In the genomic region with DNA sequence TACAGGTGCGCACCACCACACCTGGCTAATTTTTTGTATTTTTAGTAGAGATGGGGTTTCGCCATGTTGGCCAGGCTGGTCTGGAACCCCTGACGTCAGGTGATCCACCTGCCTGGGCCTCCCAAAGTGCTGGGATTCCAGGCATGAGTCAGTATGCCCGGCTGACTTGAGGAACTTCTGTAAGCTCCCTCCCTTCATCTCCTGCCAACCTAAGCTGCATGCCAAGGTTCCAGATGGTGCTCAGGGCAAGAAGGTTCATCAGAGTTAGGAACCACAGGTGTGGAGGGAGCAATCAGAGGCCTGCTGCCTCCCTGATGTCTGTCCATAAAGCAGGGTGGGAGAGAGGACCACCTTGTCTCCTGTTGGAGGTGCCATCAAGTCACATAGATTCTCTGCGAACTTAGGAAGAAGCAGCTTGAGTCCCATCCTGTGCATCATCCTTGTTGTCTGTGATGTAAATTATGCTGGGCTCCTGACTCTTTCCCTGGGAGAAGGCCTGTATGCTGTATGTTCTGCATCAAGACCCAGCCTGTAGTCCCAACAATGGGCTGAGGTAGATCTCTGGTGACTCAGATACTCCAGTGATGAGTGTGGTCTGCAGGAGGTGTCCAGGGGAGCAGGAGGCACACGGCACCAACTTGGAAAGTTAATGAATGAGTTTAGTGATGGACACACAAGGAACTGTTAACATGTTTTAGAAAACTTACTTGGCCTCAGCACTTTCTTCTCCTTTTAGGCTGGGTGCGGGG, we compare ENCODE assay signal across 23 cellular contexts. TPM values are rescaled to one million over a fixed set of nuclear protein-coding genes. Genes with fewer than 3 reads are reported as not detected.
"Had no signal": no experiment of that assay in that cellular context is flagged by ENCODE, and none has a peak within 500 bp of the region (broad histone marks: within the 10 kb centered on the region; RNA-seq: fewer than 3 reads in every experiment).

No MANE protein-coding gene starts in this region.

- H3K4me3 ChIP-seq: esophagus muscularis mucosa, right atrium auricular region, skin epidermis, tibial nerve, vagina had no signal

- H3K36me3 ChIP-seq: esophagus muscularis mucosa, right atrium auricular region, tibial nerve, vagina had no signal

- H3K27ac Mint-ChIP-seq: activated CD8-positive, alpha-beta T cell treated with anti-CD3 and anti-CD28 coated beads, Interleukin-2, amount 10 ng/mL, durations not matched to agents 7 days and 5 days; activated naive CD8-positive, alpha-beta T cell treated with anti-CD3 and anti-CD28 coated beads for 36 hours; brain; WTC11 had no signal

- H3K4me3 Mint-ChIP-seq: activated CD8-positive, alpha-beta T cell treated with anti-CD3 and anti-CD28 coated beads, Interleukin-2, amount 10 ng/mL, durations not matched to agents 7 days and 5 days; activated naive CD8-positive, alpha-beta T cell treated with anti-CD3 and anti-CD28 coated beads for 36 hours; brain; nephron; WTC11 had no signal

- H3K9me3 ChIP-seq: esophagus muscularis mucosa, right atrium auricular region, tibial nerve, vagina had no signal

- ATAC-seq: activated CD8-positive, alpha-beta T cell treated with anti-CD3 and anti-CD28 coated beads, Interleukin-2, amount 10 ng/mL, durations not matched to agents 7 days and 5 days; WTC11 had no signal

- DNase-seq: activated CD4-positive, alpha-beta T cell treated with anti-CD3 and anti-CD28 coated beads for 48 hours; activated CD8-positive, alpha-beta memory T cell treated with anti-CD3 and anti-CD28 coated beads, Interleukin-2, amount 50 U/mL, for 4 hours; activated CD8-positive, alpha-beta T cell treated with anti-CD3 and anti-CD28 coated beads, Interleukin-2, amount 10 ng/mL, durations not matched to agents 7 days and 5 days; activated gamma-delta T cell; activated naive CD8-positive, alpha-beta T cell treated with anti-CD3 and anti-CD28 coated beads for 36 hours; activated T-cell treated with anti-CD3 and anti-CD28 coated beads, Interleukin-2, amount 50 U/mL, for 48 hours; amygdala; dermis blood vessel endothelial cell; occipital lobe; stimulated activated CD4-positive, alpha-beta T cell treated with anti-CD3 and anti-CD28 coated beads, Interleukin-15, amount 100 ng/mL, for 24 hours; stimulated activated CD4-positive, alpha-beta T cell treated with anti-CD3 and anti-CD28 coated beads, Interleukin-4, amount 100 ng/mL, for 1 hour; stimulated activated naive CD4-positive, alpha-beta T cell; substantia nigra; T-helper 1 cell; T1000 had no signal

- H3K9me3 Mint-ChIP-seq: activated naive CD8-positive, alpha-beta T cell treated with anti-CD3 and anti-CD28 coated beads for 36 hours; brain; nephron; WTC11 had no signal

- H3K27ac ChIP-seq: esophagus muscularis mucosa, right atrium auricular region, tibial nerve, vagina had no signal

- H3K36me3 Mint-ChIP-seq: activated naive CD8-positive, alpha-beta T cell treated with anti-CD3 and anti-CD28 coated beads for 36 hours; brain; WTC11 had no signal

- H3K27me3 ChIP-seq: esophagus muscularis mucosa, right atrium auricular region, tibial nerve, vagina had no signal

RNA-seq across cellular contexts. Expression of a gene that starts 53.1 kb away (rescaled TPM):
- total RNA-seq: activated CD8-positive, alpha-beta T cell treated with anti-CD3 and anti-CD28 coated beads, Interleukin-2, amount 10 ng/mL, durations not matched to agents 7 days and 5 days had no signal
